ENCODE assay signal across 8 cellular contexts in the genomic region with DNA sequence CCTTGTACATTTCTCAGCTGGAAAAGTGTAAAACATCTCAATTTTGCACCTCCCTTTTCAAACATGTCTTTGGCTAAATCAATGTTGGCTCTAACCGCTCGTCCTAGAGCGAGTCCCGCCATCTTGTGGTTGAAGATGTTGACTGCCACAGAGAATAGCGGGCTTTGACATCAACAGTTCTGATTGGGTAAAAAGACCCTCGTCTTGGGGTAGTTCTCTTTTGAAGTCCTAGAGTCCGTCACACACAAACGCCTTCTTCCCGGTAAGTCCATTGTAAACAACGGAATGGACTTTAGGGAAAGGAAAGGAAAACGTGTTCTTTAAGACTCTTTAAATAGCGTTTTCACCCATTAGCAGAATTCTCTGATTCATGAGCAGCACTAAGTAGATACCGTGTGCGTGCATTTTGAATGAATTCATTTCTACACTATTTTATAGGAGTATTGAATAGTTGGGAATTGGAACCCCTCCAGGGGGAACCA. TPM values are rescaled to one million over a fixed set of nuclear protein-coding genes. Genes with fewer than 3 reads are reported as not detected.
DNase-seq lines count a peak whose midpoint lies in the region; ATAC-seq and TF ChIP-seq lines count a peak whose summit lies in the region.

No MANE protein-coding gene starts in this region.

- no peaks in the 10 kb centered on the region for H4K20me1 ChIP-seq in SK-N-SH (ENCODE audit: insufficient read depth)

- 2% methylated on average over 14 of the region's 14 CpGs for WGBS in SK-N-SH (ENCODE audit: low lambda C conversion rate)

- H3K4me1 ChIP-seq in SK-N-SH (ENCODE audit: control insufficient read depth in 1 of 2, insufficient read depth in 2 of 2, low read depth in 1 of 2, low read length in 1 of 2): peaks cover 5 to 9% of the 10 kb centered on the region in 2 experiments; a peak in 3 of 4 replicates

- H3K9me3 ChIP-seq in SK-N-SH: peaks cover 10% of the 10 kb centered on the region; the same call in 1 of the 2 replicates

- peaks cover 8 to 14% of the 10 kb centered on the region in 2 experiments for H3K36me3 ChIP-seq in SK-N-SH (replicated peaks in 1 of 2; ENCODE audit: control insufficient read depth in 1 of 2, insufficient read depth in 2 of 2, low read length in 1 of 2)

- peak overlapping the region; percentile 69; the same call in 1 of the 2 replicates for H3K9ac ChIP-seq in SK-N-SH

- no peak for TF ChIP-seq EP300 in SK-N-SH (IDR thresholded peaks at IDR 0.05; ENCODE audit: borderline replicate concordance in 1 of 2, low read depth in 1 of 2, low read length in 1 of 2)

- H3K27me3 ChIP-seq in SK-N-SH (ENCODE audit: insufficient read depth): no peaks in the 10 kb centered on the region

- TF ChIP-seq RAD21 in SK-N-SH (IDR thresholded peaks at IDR 0.05; ENCODE audit: low read length): peak; percentile 59

- peak overlapping the region; percentile 95 for H2AFZ ChIP-seq in SK-N-SH (ENCODE audit: low read depth)

- CTCF ChIA-PET in SK-N-SH (lab: Yijun Ruan, JAX): interaction anchor here (0.7 to 2.2 kb wide), 14 partner anchors 8 to 1068 kb away, joined by 3 to 10 read pairs (median 4); partner anchors contain the start of gene HTR7

- peaks cover 31% of the 10 kb centered on the region for H3K79me2 ChIP-seq in SK-N-SH (ENCODE audit: insufficient read depth)

- DNase-seq in GDM1 (lab: John Stamatoyannopoulos, UW): peak; percentile 30
- peak; percentile 69 for DNase-seq in Jurkat, Clone E6-1 (ENCODE audit: low read depth, low spot score)
- peak; percentile 72 for DNase-seq in SK-N-SH
- DNase-seq in brain pericyte (ENCODE audit: low read depth, low spot score): peak; percentile 60
- no peak for DNase-seq in retinal pigment epithelial cell (ENCODE audit: low read depth)
- no peak for DNase-seq in ureter (ENCODE audit: low spot score)

- H3K4me3 ChIP-seq in Jurkat, Clone E6-1 (ENCODE audit: low read length): peak overlapping the region; percentile 98
- peak overlapping the region; percentile 88 to 91 for H3K4me3 ChIP-seq in SK-N-SH (ENCODE audit: low read depth in 2 of 2, low read length in 1 of 2)
- H3K4me3 ChIP-seq in iPS-11a (ENCODE audit: low read depth, low read length): peak overlapping the region; percentile 92
- H3K4me3 ChIP-seq in retinal pigment epithelial cell (ENCODE audit: low read length): peak overlapping the region; percentile 89

- peak overlapping the region; percentile 85 for H3K4me2 ChIP-seq in SK-N-SH

- TF ChIP-seq CTCF in SK-N-SH (IDR thresholded peaks at IDR 0.05): peak; percentile 57
- TF ChIP-seq CTCF in retinal pigment epithelial cell (conservative IDR thresholded peaks at IDR 0.05; ENCODE audit: low read depth, low read length): peak; percentile 66

- ATAC-seq in GM21786 (IDR thresholded peaks at IDR 0.05; ENCODE audit: unreplicated experiment): peak; percentile 42

- H3K27ac ChIP-seq in SK-N-SH (ENCODE audit: low read depth in 2 of 2, low read length in 1 of 2): peak overlapping the region; percentile 25 to 60; a peak in 3 of 4 replicates

- H3K9me2 ChIP-seq in SK-N-SH: no peaks in the 10 kb centered on the region

- no peaks in the 10 kb centered on the region for H3F3A ChIP-seq in SK-N-SH (replicated peaks; ENCODE audit: insufficient read depth)

- POLR2A ChIA-PET in SK-N-SH (lab: Yijun Ruan, JAX): no interaction called here

TF ChIP-seq in SK-N-SH, 30 proteins besides CTCF, POLR2A, EP300 and RAD21:
- no peak for TF ChIP-seq RCOR1 (IDR thresholded peaks at IDR 0.05; ENCODE audit: low read length)
- no peak for TF ChIP-seq RXRA (IDR thresholded peaks at IDR 0.05; ENCODE audit: borderline replicate concordance, low read depth)
- no peak for TF ChIP-seq YY1 (IDR thresholded peaks at IDR 0.05; ENCODE audit: low read depth)
- TF ChIP-seq JUND (IDR thresholded peaks at IDR 0.05): no peak
- TF ChIP-seq EZH2phosphoT487 (IDR thresholded peaks at IDR 0.05; ENCODE audit: borderline replicate concordance, low read depth): no peak
- no peak for TF ChIP-seq USF2 (IDR thresholded peaks at IDR 0.05; ENCODE audit: borderline replicate concordance, low read depth, low read length)
- TF ChIP-seq PBX3 (IDR thresholded peaks at IDR 0.05): no peak
- peak; percentile 48; the same call in 1 of the 2 replicates for TF ChIP-seq TAF1 (IDR thresholded peaks at IDR 0.05; ENCODE audit: borderline replicate concordance, low read depth, low read length)
- TF ChIP-seq TEAD4 (IDR thresholded peaks at IDR 0.05; ENCODE audit: borderline replicate concordance, insufficient read depth): no peak
- TF ChIP-seq NFIC (IDR thresholded peaks at IDR 0.05; ENCODE audit: borderline replicate concordance): no peak
- TF ChIP-seq FOSL2 (IDR thresholded peaks at IDR 0.05; ENCODE audit: borderline replicate concordance, low read depth): no peak
- no peak for TF ChIP-seq ELF1 (IDR thresholded peaks at IDR 0.05)
- no peak for TF ChIP-seq MXI1 (IDR thresholded peaks at IDR 0.05; ENCODE audit: low read depth, low read length)
- no peak for TF ChIP-seq GABPA (IDR thresholded peaks at IDR 0.05; ENCODE audit: low read depth)
- peak; percentile 37; the same call in 1 of the 2 replicates for TF ChIP-seq SMC3 (IDR thresholded peaks at IDR 0.05; ENCODE audit: low read depth, low read length)
- TF ChIP-seq RFX5 (IDR thresholded peaks at IDR 0.05; ENCODE audit: low read length): peak; percentile 73
- TF ChIP-seq ZBTB33 (IDR thresholded peaks at IDR 0.05; ENCODE audit: borderline replicate concordance, low read depth): no peak

RNA-seq across cellular contexts. Expression of gene RPP30, which starts 0.5 kb away (rescaled TPM):
- polyA plus RNA-seq in Jurkat, Clone E6-1 (2012; ENCODE audit: insufficient read depth, insufficient read length): 84.4 TPM
- 16.7 and 18.6 TPM in 2 replicates for polyA plus RNA-seq in SK-N-SH (2012; rRNA removed)
- 18.9 and 21.0 TPM in 2 replicates for polyA plus RNA-seq in SK-N-SH (2012; cell fraction: cytosol; rRNA removed)
- polyA plus RNA-seq in SK-N-SH (2012; cell fraction: nucleus; rRNA removed): 15.1 and 24.7 TPM in 2 replicates
- 32.9 TPM for total RNA-seq in ureter

RNA-seq across cellular contexts. Expression of gene HTR7, which starts 13.5 kb away (rescaled TPM):
- not detected for polyA plus RNA-seq in Jurkat, Clone E6-1 (2012; ENCODE audit: insufficient read depth, insufficient read length)
- 0.16 and 0.24 TPM in 2 replicates for polyA plus RNA-seq in SK-N-SH (2012; rRNA removed)
- 0.19 and 0.28 TPM in 2 replicates for polyA plus RNA-seq in SK-N-SH (2012; cell fraction: cytosol; rRNA removed)
- 0.10 and 0.15 TPM in 2 replicates for polyA plus RNA-seq in SK-N-SH (2012; cell fraction: nucleus; rRNA removed)
- 0.65 TPM for total RNA-seq in ureter

RNA-seq across cellular contexts. Expression of gene ANKRD1, which starts 49.6 kb away (rescaled TPM):
- not detected for polyA plus RNA-seq in Jurkat, Clone E6-1 (2012; ENCODE audit: insufficient read depth, insufficient read length)
- polyA plus RNA-seq in SK-N-SH (2012; rRNA removed): 41.7 and 72.8 TPM in 2 replicates
- 63.4 and 79.5 TPM in 2 replicates for polyA plus RNA-seq in SK-N-SH (2012; cell fraction: cytosol; rRNA removed)
- 48.7 and 81.7 TPM in 2 replicates for polyA plus RNA-seq in SK-N-SH (2012; cell fraction: nucleus; rRNA removed)
- total RNA-seq in ureter: 0.62 TPM

Comparison
In these comparisons a context has a peak if more than half of its experiments do, and no peak if none do; other contexts are left out.
1. DNase-seq: peak in GDM1 (single experiment), Jurkat, Clone E6-1 (single experiment), SK-N-SH (single experiment) and brain pericyte (single experiment); none in retinal pigment epithelial cell (single experiment) and ureter (single experiment).
2. Peak in every context shown above with its lines, with median percentiles within 50 percentile points of each other: H3K4me3 ChIP-seq.